10 cellular contexts compared by ENCODE assay signal in genomic region chr17:47720754-47721533, GRCh38. TPM values are rescaled to one million over a fixed set of nuclear protein-coding genes. Genes with fewer than 3 reads are reported as not detected.
DNase-seq lines count a peak whose midpoint lies in the region; ATAC-seq and TF ChIP-seq lines count a peak whose summit lies in the region.
"Had no signal": no experiment of that assay in that cellular context is flagged by ENCODE, and none has a peak within 500 bp of the region (broad histone marks: within the 10 kb centered on the region; RNA-seq: fewer than 3 reads in every experiment).

No MANE protein-coding gene starts in this region.

- no peaks in the 10 kb centered on the region for H3K9me3 Mint-ChIP-seq in activated T-cell treated with anti-CD3 and anti-CD28 coated beads, Interleukin-2, amount 50 U/mL, for 72 hours
- H3K9me3 Mint-ChIP-seq: nephron had no signal

- H3K9me3 ChIP-seq in NT2/D1 (ENCODE audit: insufficient read depth, low read length) (no peaks in the 10 kb centered on the region), lung (ENCODE audit: control insufficient read depth in 2 of 2, insufficient read depth in 1 of 2, low read length in 1 of 2) (no peaks in the 10 kb centered on the region)
- H3K9me3 ChIP-seq: SJCRH30 had no signal

- 12 to 24% methylated on average over 36 of the region's 36 CpGs for WGBS in lung, 2 donors

- H3K4me1 ChIP-seq in NT2/D1 (ENCODE audit: insufficient read depth, insufficient read length), result peaks cover 26% of the 10 kb centered on the region
- H3K4me1 ChIP-seq in lung (ENCODE audit: control insufficient read depth in 2 of 2, insufficient read depth in 2 of 2, low read length in 2 of 2), result peaks cover 0 to 6% of the 10 kb centered on the region in 2 donors

- H3K9ac ChIP-seq in NT2/D1 (ENCODE audit: insufficient read length, low read depth), result peak overlapping the region; percentile 13

- H3K27me3 Mint-ChIP-seq in activated T-cell treated with anti-CD3 and anti-CD28 coated beads, Interleukin-2, amount 50 U/mL, for 72 hours (ENCODE audit: low read depth), result no peaks in the 10 kb centered on the region

- H3K27ac Mint-ChIP-seq in activated T-cell treated with anti-CD3 and anti-CD28 coated beads, Interleukin-2, amount 50 U/mL, for 72 hours, result peak overlapping the region; percentile 95
- H3K27ac Mint-ChIP-seq: nephron had no signal

- H3K36me3 ChIP-seq in NT2/D1 (ENCODE audit: insufficient read depth, insufficient read length, low read length) (no peaks in the 10 kb centered on the region), lung (ENCODE audit: control insufficient read depth in 2 of 2, insufficient read depth in 2 of 2, low read length in 2 of 2) (no peaks in the 10 kb centered on the region)
- H3K36me3 ChIP-seq: SJCRH30 had no signal

- H3K27me3 ChIP-seq in NT2/D1 (ENCODE audit: insufficient read depth, insufficient read length), result peaks cover 27% of the 10 kb centered on the region
- H3K27me3 ChIP-seq in lung (ENCODE audit: control insufficient read depth, insufficient read depth), result no peaks in the 10 kb centered on the region

- H3K4me3 ChIP-seq in NT2/D1 (ENCODE audit: insufficient read length, low read depth) (peak overlapping the region; percentile 18), lung (no peak overlapping the region)
- H3K4me3 ChIP-seq: SJCRH30 had no signal

- no peaks in the 10 kb centered on the region for H3K36me3 Mint-ChIP-seq in activated T-cell treated with anti-CD3 and anti-CD28 coated beads, Interleukin-2, amount 50 U/mL, for 72 hours (ENCODE audit: insufficient read depth in 2 of 2)

- H3K27ac ChIP-seq in lung (ENCODE audit: low read depth in 1 of 2, low read length in 1 of 2), result no peak overlapping the region
- H3K27ac ChIP-seq: SJCRH30 had no signal

- peaks cover 95% of the 10 kb centered on the region for H3K4me1 Mint-ChIP-seq in activated T-cell treated with anti-CD3 and anti-CD28 coated beads, Interleukin-2, amount 50 U/mL, for 72 hours (ENCODE audit: low read depth)

- DNase-seq in NT2/D1 (ENCODE audit: low read depth, low spot score) (no peak), lung (ENCODE audit: low spot score) (no peak), stromal cell of bone marrow (ENCODE audit: low read depth) (peak; percentile 41), NCI-H1436 treated with DMSO at 0.1 percent for 48 hours (lab: John Stamatoyannopoulos, UW) (no peak), mesenteric fat pad (ENCODE audit: low spot score) (no peak)
- DNase-seq in activated T-cell treated with anti-CD3 and anti-CD28 coated beads, Interleukin-2, amount 50 U/mL, for 72 hours, result peak; percentile 97 to 99

- TF ChIP-seq CTCF in lung (IDR thresholded peaks at IDR 0.05; ENCODE audit: control extremely low read depth, extremely low read depth), result no peak

- peak overlapping the region; percentile 84 to 87 for H3K4me3 Mint-ChIP-seq in activated T-cell treated with anti-CD3 and anti-CD28 coated beads, Interleukin-2, amount 50 U/mL, for 72 hours
- H3K4me3 Mint-ChIP-seq: nephron had no signal

- ATAC-seq in GM21529 (IDR thresholded peaks at IDR 0.05; ENCODE audit: unreplicated experiment), result peak; percentile 40
- ATAC-seq in activated T-cell treated with anti-CD3 and anti-CD28 coated beads, Interleukin-2, amount 50 U/mL, for 72 hours (replicated peaks in 1 of 2), result peak; percentile 71 to 73
- peak; percentile 44 for ATAC-seq in lung (ENCODE audit: insufficient read depth, low FRiP score)
- no peak for ATAC-seq in GM21367 (IDR thresholded peaks at IDR 0.05; ENCODE audit: unreplicated experiment)

RNA-seq across cellular contexts. Expression of gene TBX21, which starts 12.1 kb away (rescaled TPM):
- 10 to 100 TPM; 27.9 to 45.5 TPM for total RNA-seq in activated T-cell treated with anti-CD3 and anti-CD28 coated beads, Interleukin-2, amount 50 U/mL, for 72 hours
- total RNA-seq in lung (1 to 10 TPM in 1 of 2 donors, under 1 TPM in 1; 0.77 to 2.0 TPM), mesenteric fat pad (0.35 TPM)
- polyA plus RNA-seq in lung, result under 1 TPM; 0.53 to 0.82 TPM
- total RNA-seq: SJCRH30 had no signal

RNA-seq across cellular contexts. Expression of gene TBKBP1, which starts 27.0 kb away (rescaled TPM):
- 10 to 100 TPM; 24.2 to 28.7 TPM for total RNA-seq in activated T-cell treated with anti-CD3 and anti-CD28 coated beads, Interleukin-2, amount 50 U/mL, for 72 hours
- total RNA-seq in lung, result 10 to 100 TPM in 1 of 2 donors, 1 to 10 TPM in 1; 9.0 to 12.1 TPM
- 10 to 100 TPM; 12.2 to 14.0 TPM for polyA plus RNA-seq in lung
- total RNA-seq in mesenteric fat pad, result 21.7 TPM

Comparison
In these comparisons a context has a peak if more than half of its experiments do, and no peak if none do; other contexts are left out.
1. DNase-seq: peak in activated T-cell treated with anti-CD3 and anti-CD28 coated beads, Interleukin-2, amount 50 U/mL, for 72 hours (2 of 2) and stromal cell of bone marrow (single experiment); none in NT2/D1 (single experiment), lung (single experiment), NCI-H1436 treated with DMSO at 0.1 percent for 48 hours (single experiment) and mesenteric fat pad (single experiment).
2. RNA of gene TBX21, which starts 12.1 kb away (total RNA-seq): 27.9 to 45.5 TPM in activated T-cell treated with anti-CD3 and anti-CD28 coated beads, Interleukin-2, amount 50 U/mL, for 72 hours; 0.77 to 2.0 TPM in lung and 0.35 TPM in mesenteric fat pad (single experiment); every median in the first group is over 4 times any median in the second.